ENCODE assay signal across 14 cellular contexts in genomic region chr1:87508247-87508646, GRCh38.
"Had no signal": no experiment of that assay in that cellular context is flagged by ENCODE, and none has a peak within 500 bp of the region (broad histone marks: within the 10 kb centered on the region; RNA-seq: fewer than 3 reads in every experiment).

No MANE protein-coding gene starts in this region.

- DNase-seq: activated naive CD8-positive, alpha-beta T cell treated with anti-CD3 and anti-CD28 coated beads, Interleukin-2, amount 10 ng/mL, durations not matched to agents 7 days and 5 days; anterior cingulate cortex; glutamatergic neuron; posterior cingulate gyrus; stimulated activated CD4-positive, alpha-beta T cell treated with anti-CD3 and anti-CD28 coated beads, Interleukin-15, amount 100 ng/mL, for 24 hours; stimulated activated CD4-positive, alpha-beta T cell treated with anti-CD3 and anti-CD28 coated beads, Interleukin-4, amount 100 ng/mL, for 1 hour; stimulated activated naive CD4-positive, alpha-beta T cell; substantia nigra; T1000 had no signal

- ATAC-seq: activated CD4-positive, CD25-positive, alpha-beta regulatory T cell treated with anti-CD3 and anti-CD28 coated beads, Interleukin-2, amount 50 U/mL, for 24 hours had no signal

- H3K4me3 ChIP-seq: skin epidermis, tibial nerve, vagina had no signal

- H3K27ac ChIP-seq: epithelial cell of prostate, skin epidermis, tibial nerve, vagina had no signal

- H3K36me3 ChIP-seq: tibial nerve, vagina had no signal

- H3K4me1 ChIP-seq: tibial nerve had no signal

- H3K27me3 ChIP-seq: tibial nerve, vagina had no signal

- H3K9me3 ChIP-seq: tibial nerve, vagina had no signal
